In genomic region chrX:10117301-10117700, GRCh38 we compare ENCODE assay signal across 17 cellular contexts.
"Had no signal": no experiment of that assay in that cellular context is flagged by ENCODE, and none has a peak within 500 bp of the region (broad histone marks: within the 10 kb centered on the region; RNA-seq: fewer than 3 reads in every experiment).

No MANE protein-coding gene starts in this region.

- H3K27me3 Mint-ChIP-seq: stimulated activated naive CD8-positive, alpha-beta T cell treated with anti-CD3 and anti-CD28 coated beads, Interleukin-15, Interleukin-2, amounts not matched to agents 100 ng/mL and 50 ng/mL, for 24 hours had no signal

- H3K4me3 ChIP-seq: colonic mucosa, hepatocyte, thoracic aorta, transverse colon had no signal

- ATAC-seq: natural killer cell, sciatic nerve had no signal

- DNase-seq: colonic mucosa; effector CD4-positive, alpha-beta T cell; endodermal cell; erythroblast; foreskin melanocyte; head of caudate nucleus; mammary epithelial cell; natural killer cell; stimulated activated CD4-positive, alpha-beta T cell treated with anti-CD3 and anti-CD28 coated beads, Interleukin-2, amount 100 ng/mL, for 24 hours; stimulated activated CD4-positive, alpha-beta T cell treated with anti-CD3 and anti-CD28 coated beads, Interleukin-4, amount 100 ng/mL, for 4 hours; substantia nigra; transverse colon had no signal

- H3K9me3 ChIP-seq: colonic mucosa, thoracic aorta, transverse colon had no signal

- H3K36me3 Mint-ChIP-seq: natural killer cell had no signal

- H3K79me2 ChIP-seq: hepatocyte had no signal

- H3K9me3 Mint-ChIP-seq: natural killer cell; stimulated activated naive CD8-positive, alpha-beta T cell treated with anti-CD3 and anti-CD28 coated beads, Interleukin-15, Interleukin-2, amounts not matched to agents 100 ng/mL and 50 ng/mL, for 24 hours had no signal

- H2AFZ ChIP-seq: hepatocyte had no signal

- H3K4me3 Mint-ChIP-seq: endodermal cell; natural killer cell; neural crest cell; stimulated activated naive CD8-positive, alpha-beta T cell treated with anti-CD3 and anti-CD28 coated beads, Interleukin-15, Interleukin-2, amounts not matched to agents 100 ng/mL and 50 ng/mL, for 24 hours had no signal

- H3K27me3 ChIP-seq: colonic mucosa, hepatocyte, transverse colon had no signal

- H3K36me3 ChIP-seq: colonic mucosa, thoracic aorta, transverse colon had no signal

- H3K27ac Mint-ChIP-seq: endodermal cell, natural killer cell had no signal

- H3K4me1 Mint-ChIP-seq: endodermal cell had no signal

- H3K4me2 ChIP-seq: hepatocyte had no signal

- H3K27ac ChIP-seq: colonic mucosa, hepatocyte, thoracic aorta, transverse colon had no signal

- H3K4me1 ChIP-seq: colonic mucosa, transverse colon had no signal
